In the genomic region with DNA sequence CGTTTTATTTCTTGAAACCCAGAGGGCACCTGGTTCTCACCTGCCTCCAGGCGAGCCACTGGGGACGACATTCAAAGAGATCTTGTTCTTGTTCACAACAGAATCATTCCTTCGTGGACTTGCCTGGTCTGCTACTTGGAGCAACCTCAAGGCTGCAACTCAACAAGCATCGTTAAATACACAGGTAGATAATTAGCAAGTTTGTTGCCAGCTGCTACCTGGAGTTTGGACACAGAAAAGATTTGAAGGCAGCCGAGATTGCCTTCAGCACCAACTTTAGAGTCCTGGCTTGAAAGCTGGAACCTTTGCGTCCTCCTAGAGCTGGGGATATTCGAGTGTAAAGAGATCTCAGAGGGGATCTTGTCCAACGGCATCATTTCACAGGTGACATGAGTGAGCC, we compare ENCODE assay signal across 2 cellular contexts.
TF ChIP-seq lines count a peak whose summit lies in the region.

No MANE protein-coding gene starts in this region.

TF ChIP-seq in GM23338, 12 proteins besides CTCF, POLR2A, EP300 and RAD21 (continued from another document and continues in another):
- TF ChIP-seq REST (IDR thresholded peaks at IDR 0.05; ENCODE audit: unreplicated experiment) = no peak
- no peak for TF ChIP-seq POLR2AphosphoS5 (IDR thresholded peaks at IDR 0.05; ENCODE audit: low read depth)
- TF ChIP-seq EZH2 (IDR thresholded peaks at IDR 0.05; ENCODE audit: low read depth, unreplicated experiment) = no peak
- no peak for TF ChIP-seq ZNF462 (CRISPR knock-in tag; IDR thresholded peaks at IDR 0.05)
- TF ChIP-seq EZH2phosphoT487 (IDR thresholded peaks at IDR 0.05; ENCODE audit: unreplicated experiment) = no peak
- no peak for TF ChIP-seq ZNF331 (CRISPR knock-in tag; IDR thresholded peaks at IDR 0.05; ENCODE audit: low read depth)
- TF ChIP-seq ZNF114 (CRISPR knock-in tag; IDR thresholded peaks at IDR 0.05) = no peak
- TF ChIP-seq CREB1 (CRISPR knock-in tag; IDR thresholded peaks at IDR 0.05; ENCODE audit: low read depth) = no peak
- no peak for TF ChIP-seq ETS1 (IDR thresholded peaks at IDR 0.05)
- TF ChIP-seq STAT1 (IDR thresholded peaks at IDR 0.05; ENCODE audit: unreplicated experiment) = no peak

TF ChIP-seq in WTC11, 78 proteins besides CTCF, POLR2A, EP300 and RAD21 (continued from another document):
- TF ChIP-seq, protein P1, sequence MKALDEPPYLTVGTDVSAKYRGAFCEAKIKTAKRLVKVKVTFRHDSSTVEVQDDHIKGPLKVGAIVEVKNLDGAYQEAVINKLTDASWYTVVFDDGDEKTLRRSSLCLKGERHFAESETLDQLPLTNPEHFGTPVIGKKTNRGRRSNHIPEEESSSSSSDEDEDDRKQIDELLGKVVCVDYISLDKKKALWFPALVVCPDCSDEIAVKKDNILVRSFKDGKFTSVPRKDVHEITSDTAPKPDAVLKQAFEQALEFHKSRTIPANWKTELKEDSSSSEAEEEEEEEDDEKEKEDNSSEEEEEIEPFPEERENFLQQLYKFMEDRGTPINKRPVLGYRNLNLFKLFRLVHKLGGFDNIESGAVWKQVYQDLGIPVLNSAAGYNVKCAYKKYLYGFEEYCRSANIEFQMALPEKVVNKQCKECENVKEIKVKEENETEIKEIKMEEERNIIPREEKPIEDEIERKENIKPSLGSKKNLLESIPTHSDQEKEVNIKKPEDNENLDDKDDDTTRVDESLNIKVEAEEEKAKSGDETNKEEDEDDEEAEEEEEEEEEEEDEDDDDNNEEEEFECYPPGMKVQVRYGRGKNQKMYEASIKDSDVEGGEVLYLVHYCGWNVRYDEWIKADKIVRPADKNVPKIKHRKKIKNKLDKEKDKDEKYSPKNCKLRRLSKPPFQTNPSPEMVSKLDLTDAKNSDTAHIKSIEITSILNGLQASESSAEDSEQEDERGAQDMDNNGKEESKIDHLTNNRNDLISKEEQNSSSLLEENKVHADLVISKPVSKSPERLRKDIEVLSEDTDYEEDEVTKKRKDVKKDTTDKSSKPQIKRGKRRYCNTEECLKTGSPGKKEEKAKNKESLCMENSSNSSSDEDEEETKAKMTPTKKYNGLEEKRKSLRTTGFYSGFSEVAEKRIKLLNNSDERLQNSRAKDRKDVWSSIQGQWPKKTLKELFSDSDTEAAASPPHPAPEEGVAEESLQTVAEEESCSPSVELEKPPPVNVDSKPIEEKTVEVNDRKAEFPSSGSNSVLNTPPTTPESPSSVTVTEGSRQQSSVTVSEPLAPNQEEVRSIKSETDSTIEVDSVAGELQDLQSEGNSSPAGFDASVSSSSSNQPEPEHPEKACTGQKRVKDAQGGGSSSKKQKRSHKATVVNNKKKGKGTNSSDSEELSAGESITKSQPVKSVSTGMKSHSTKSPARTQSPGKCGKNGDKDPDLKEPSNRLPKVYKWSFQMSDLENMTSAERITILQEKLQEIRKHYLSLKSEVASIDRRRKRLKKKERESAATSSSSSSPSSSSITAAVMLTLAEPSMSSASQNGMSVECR (CRISPR knock-in tag; IDR thresholded peaks at IDR 0.05; ENCODE audit: borderline replicate concordance) = no peak
- TF ChIP-seq CDX4 (CRISPR knock-in tag; IDR thresholded peaks at IDR 0.05; ENCODE audit: borderline replicate concordance) (no peak), ZNF121 (CRISPR knock-in tag; IDR thresholded peaks at IDR 0.05) (no peak), NR2C2 (CRISPR knock-in tag; IDR thresholded peaks at IDR 0.05) (no peak), ZBTB21 (CRISPR knock-in tag; IDR thresholded peaks at IDR 0.05; ENCODE audit: borderline replicate concordance) (no peak), EMX1 (CRISPR knock-in tag; IDR thresholded peaks at IDR 0.05) (no peak), USF1 (CRISPR knock-in tag; IDR thresholded peaks at IDR 0.05) (no peak), ZNF423 (CRISPR knock-in tag; IDR thresholded peaks at IDR 0.05) (no peak), OVOL2 (CRISPR knock-in tag; IDR thresholded peaks at IDR 0.05; ENCODE audit: borderline replicate concordance) (no peak), TP53 (CRISPR knock-in tag; IDR thresholded peaks at IDR 0.05) (no peak)
- TF ChIP-seq, protein P2, sequence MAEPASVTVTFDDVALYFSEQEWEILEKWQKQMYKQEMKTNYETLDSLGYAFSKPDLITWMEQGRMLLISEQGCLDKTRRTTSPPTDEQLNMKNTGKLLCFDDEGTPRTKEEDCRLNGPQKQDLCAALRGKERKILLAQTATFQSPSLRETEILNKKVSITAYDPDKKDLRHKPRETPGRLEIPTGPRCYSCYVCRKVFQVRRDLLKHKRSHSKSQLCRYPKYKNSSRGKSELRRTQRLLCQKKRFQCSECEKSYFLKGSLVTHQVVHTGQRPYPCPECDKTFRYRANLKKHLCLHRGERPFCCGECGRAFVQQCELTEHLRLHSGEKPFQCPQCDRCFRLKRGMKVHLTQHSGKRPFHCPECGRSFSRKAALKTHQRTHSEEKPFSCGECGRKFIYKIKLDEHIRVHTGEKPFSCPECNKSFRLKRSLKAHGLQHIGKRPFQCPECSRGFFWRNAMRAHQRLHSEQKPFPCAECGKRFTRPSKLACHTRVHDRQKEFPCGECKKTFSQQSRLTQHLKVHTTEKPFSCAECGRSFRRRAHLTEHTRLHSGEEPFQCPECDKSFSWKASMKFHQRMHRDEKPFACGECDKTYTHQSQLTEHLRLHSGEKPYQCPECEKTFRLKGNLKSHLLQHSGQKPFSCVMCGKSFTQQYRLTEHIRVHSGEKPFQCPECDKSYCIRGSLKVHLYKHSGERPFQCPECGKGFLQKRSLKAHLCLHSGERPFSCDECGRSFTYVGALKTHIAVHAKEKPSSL (CRISPR knock-in tag; conservative IDR thresholded peaks at IDR 0.05) = no peak
- TF ChIP-seq, protein P3, sequence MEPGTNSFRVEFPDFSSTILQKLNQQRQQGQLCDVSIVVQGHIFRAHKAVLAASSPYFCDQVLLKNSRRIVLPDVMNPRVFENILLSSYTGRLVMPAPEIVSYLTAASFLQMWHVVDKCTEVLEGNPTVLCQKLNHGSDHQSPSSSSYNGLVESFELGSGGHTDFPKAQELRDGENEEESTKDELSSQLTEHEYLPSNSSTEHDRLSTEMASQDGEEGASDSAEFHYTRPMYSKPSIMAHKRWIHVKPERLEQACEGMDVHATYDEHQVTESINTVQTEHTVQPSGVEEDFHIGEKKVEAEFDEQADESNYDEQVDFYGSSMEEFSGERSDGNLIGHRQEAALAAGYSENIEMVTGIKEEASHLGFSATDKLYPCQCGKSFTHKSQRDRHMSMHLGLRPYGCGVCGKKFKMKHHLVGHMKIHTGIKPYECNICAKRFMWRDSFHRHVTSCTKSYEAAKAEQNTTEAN (CRISPR knock-in tag; IDR thresholded peaks at IDR 0.05) = no peak
